In genomic region chr19:29927944-29928669, GRCh38 we compare ENCODE assay signal across 13 cellular contexts. TPM values are rescaled to one million over a fixed set of nuclear protein-coding genes. Genes with fewer than 3 reads are reported as not detected.
DNase-seq lines count a peak whose midpoint lies in the region; ATAC-seq, FAIRE-seq and TF ChIP-seq lines count a peak whose summit lies in the region.
"Had no signal": no experiment of that assay in that cellular context is flagged by ENCODE, and none has a peak within 500 bp of the region (broad histone marks: within the 10 kb centered on the region; RNA-seq: fewer than 3 reads in every experiment).

No MANE protein-coding gene starts in this region.

- DNase-seq in fibroblast of the aortic adventitia (ENCODE audit: low read depth) (no peak), HTR-8/SVneo (ENCODE audit: insufficient read length, low spot score) (no peak), dermis blood vessel endothelial cell (no peak), T-helper 2 cell (no peak)
- DNase-seq in activated CD8-positive, alpha-beta memory T cell treated with anti-CD3 and anti-CD28 coated beads, Interleukin-2, amount 10 ng/mL, durations not matched to agents 7 days and 5 days = no peak
- DNase-seq: left lung, T-helper 9 cell had no signal

- H3K36me3 Mint-ChIP-seq in activated CD8-positive, alpha-beta memory T cell treated with anti-CD3 and anti-CD28 coated beads, Interleukin-2, amount 10 ng/mL, durations not matched to agents 7 days and 5 days = no peaks in the 10 kb centered on the region
- H3K36me3 Mint-ChIP-seq: stimulated activated effector memory CD8-positive, alpha-beta T cell treated with anti-CD3 and anti-CD28 coated beads, Interleukin-12 subunit alpha, Interleukin-12 subunit beta, amount 100 ng/mL, for 72 hours had no signal

- no peaks in the 10 kb centered on the region for H3K9me3 Mint-ChIP-seq in activated CD8-positive, alpha-beta memory T cell treated with anti-CD3 and anti-CD28 coated beads, Interleukin-2, amount 10 ng/mL, durations not matched to agents 7 days and 5 days (ENCODE audit: low read depth)
- H3K9me3 Mint-ChIP-seq: activated naive CD4-positive, alpha-beta T cell treated with anti-CD3 and anti-CD28 coated beads, Interleukin-2, amount 50 U/mL, for 24 hours; stimulated activated effector memory CD8-positive, alpha-beta T cell treated with anti-CD3 and anti-CD28 coated beads, Interleukin-12 subunit alpha, Interleukin-12 subunit beta, amount 100 ng/mL, for 72 hours had no signal

- H3K4me1 Mint-ChIP-seq in activated CD8-positive, alpha-beta memory T cell treated with anti-CD3 and anti-CD28 coated beads, Interleukin-2, amount 10 ng/mL, durations not matched to agents 7 days and 5 days = peaks cover 4% of the 10 kb centered on the region
- H3K4me1 Mint-ChIP-seq: activated naive CD4-positive, alpha-beta T cell treated with anti-CD3 and anti-CD28 coated beads, Interleukin-2, amount 50 U/mL, for 24 hours; stimulated activated effector memory CD8-positive, alpha-beta T cell treated with anti-CD3 and anti-CD28 coated beads, Interleukin-12 subunit alpha, Interleukin-12 subunit beta, amount 100 ng/mL, for 72 hours had no signal

- H3K4me2 ChIP-seq in BLaER1 = peak overlapping the region; percentile 8; the same call in 1 of the 2 replicates

- H3K9ac ChIP-seq in BLaER1 = no peak overlapping the region

- no peaks in the 10 kb centered on the region for H3K36me3 ChIP-seq in BLaER1
- H3K36me3 ChIP-seq: left lung had no signal

- ATAC-seq in GM19351 (IDR thresholded peaks at IDR 0.05; ENCODE audit: unreplicated experiment) (peak; percentile 72), HG03342 (IDR thresholded peaks at IDR 0.05; ENCODE audit: unreplicated experiment) (peak; percentile 70)
- ATAC-seq in activated CD8-positive, alpha-beta memory T cell treated with anti-CD3 and anti-CD28 coated beads, Interleukin-2, amount 10 ng/mL, durations not matched to agents 7 days and 5 days = no peak
- ATAC-seq: left lung had no signal

- TF ChIP-seq CTCF in fibroblast of the aortic adventitia (IDR thresholded peaks at IDR 0.05; ENCODE audit: insufficient read depth, low read length) = no peak

- FAIRE-seq in HTR-8/SVneo (lab: Jason Lieb, UNC) = no peak
- FAIRE-seq: endometrium had no signal

- H3K9me3 ChIP-seq in BLaER1 = no peaks in the 10 kb centered on the region
- H3K9me3 ChIP-seq: left lung had no signal

- no peaks in the 10 kb centered on the region for H3K27me3 ChIP-seq in BLaER1
- H3K27me3 ChIP-seq: left lung had no signal

- H3K4me3 ChIP-seq in BLaER1 = no peak overlapping the region
- peak overlapping the region; percentile 18 for H3K4me3 ChIP-seq in fibroblast of the aortic adventitia (ENCODE audit: low read depth, low read length)
- H3K4me3 ChIP-seq: left lung had no signal

- H3K27me3 Mint-ChIP-seq in activated CD8-positive, alpha-beta memory T cell treated with anti-CD3 and anti-CD28 coated beads, Interleukin-2, amount 10 ng/mL, durations not matched to agents 7 days and 5 days = peaks cover 18% of the 10 kb centered on the region

- H3K4me3 Mint-ChIP-seq in activated CD8-positive, alpha-beta memory T cell treated with anti-CD3 and anti-CD28 coated beads, Interleukin-2, amount 10 ng/mL, durations not matched to agents 7 days and 5 days = no peak overlapping the region
- H3K4me3 Mint-ChIP-seq: activated naive CD4-positive, alpha-beta T cell treated with anti-CD3 and anti-CD28 coated beads, Interleukin-2, amount 50 U/mL, for 24 hours; stimulated activated effector memory CD8-positive, alpha-beta T cell treated with anti-CD3 and anti-CD28 coated beads, Interleukin-12 subunit alpha, Interleukin-12 subunit beta, amount 100 ng/mL, for 72 hours had no signal

- no peaks in the 10 kb centered on the region for H4K20me1 ChIP-seq in BLaER1

- peaks cover 15% of the 10 kb centered on the region for H3K4me1 ChIP-seq in BLaER1
- H3K4me1 ChIP-seq: left lung had no signal

- no peak overlapping the region for H3K27ac Mint-ChIP-seq in activated CD8-positive, alpha-beta memory T cell treated with anti-CD3 and anti-CD28 coated beads, Interleukin-2, amount 10 ng/mL, durations not matched to agents 7 days and 5 days
- H3K27ac Mint-ChIP-seq: activated naive CD4-positive, alpha-beta T cell treated with anti-CD3 and anti-CD28 coated beads, Interleukin-2, amount 50 U/mL, for 24 hours; stimulated activated effector memory CD8-positive, alpha-beta T cell treated with anti-CD3 and anti-CD28 coated beads, Interleukin-12 subunit alpha, Interleukin-12 subunit beta, amount 100 ng/mL, for 72 hours had no signal

- CTCF ChIA-PET in activated CD8-positive, alpha-beta memory T cell treated with anti-CD3 and anti-CD28 coated beads, Interleukin-2, amount 10 ng/mL, durations not matched to agents 7 days and 5 days (lab: Charles Lee) = no interaction called here

- H3K27ac ChIP-seq in BLaER1 = no peak overlapping the region
- H3K27ac ChIP-seq: left lung had no signal

RNA-seq across cellular contexts. Expression of gene URI1, which starts 13.9 kb away (rescaled TPM):
- total RNA-seq in fibroblast of the aortic adventitia (ENCODE audit: low replicate concordance) (63.8 and 103 TPM in 2 replicates), dermis blood vessel endothelial cell (37.3 and 44.7 TPM in 2 replicates)
- total RNA-seq in activated CD8-positive, alpha-beta memory T cell treated with anti-CD3 and anti-CD28 coated beads, Interleukin-2, amount 10 ng/mL, durations not matched to agents 7 days and 5 days = 10 to 100 TPM; 48.3 to 60.8 TPM
